8 cellular contexts compared by ENCODE assay signal in the genomic region with DNA sequence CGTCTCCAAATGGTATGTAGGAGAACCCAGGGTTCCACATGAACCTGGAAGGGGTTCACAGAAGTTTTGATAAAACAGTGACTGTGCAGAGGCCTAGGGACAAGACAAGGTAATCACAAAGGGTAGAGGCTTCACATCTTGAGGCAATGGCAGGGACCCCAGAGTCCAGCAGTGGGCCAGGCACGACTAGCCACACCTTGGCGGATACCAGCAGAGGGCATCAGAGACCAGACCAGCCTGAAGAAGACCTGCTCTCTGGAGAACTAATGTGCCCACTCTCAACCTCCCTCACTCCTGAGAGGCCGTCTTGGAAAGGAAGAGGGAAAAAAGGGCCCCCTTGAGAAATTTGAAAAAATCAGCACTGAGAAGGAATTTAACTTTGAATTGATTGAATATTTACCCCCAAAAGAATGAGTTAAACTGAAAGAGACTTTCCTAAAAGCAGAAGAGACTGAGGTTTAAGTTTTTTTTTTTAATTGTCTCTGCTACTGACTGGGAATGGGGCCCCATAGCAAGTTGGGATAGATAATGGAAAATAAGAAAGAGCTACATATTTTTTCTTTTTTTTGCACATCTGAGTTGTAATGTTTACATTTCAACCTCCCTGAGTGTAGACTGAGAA.
DNase-seq lines count a peak whose midpoint lies in the region; ATAC-seq and TF ChIP-seq lines count a peak whose summit lies in the region.

No MANE protein-coding gene starts in this region.

- peak; percentile 49 to 55 for ATAC-seq in activated naive CD4-positive, alpha-beta T cell treated with anti-CD3 and anti-CD28 coated beads, Interleukin-2, amount 50 U/mL, for 72 hours
- peak; percentile 37 for ATAC-seq in activated T-helper 17 cell treated with anti-CD3 and anti-CD28 coated beads, Interleukin-2, amount 50 U/mL, for 72 hours (replicated peaks)
- ATAC-seq in GM21360 (IDR thresholded peaks at IDR 0.05; ENCODE audit: unreplicated experiment), result no peak

- no peaks in the 10 kb centered on the region for H3K9me3 Mint-ChIP-seq in activated naive CD4-positive, alpha-beta T cell treated with anti-CD3 and anti-CD28 coated beads, Interleukin-2, amount 50 U/mL, for 72 hours
- H3K9me3 Mint-ChIP-seq in activated T-helper 17 cell treated with anti-CD3 and anti-CD28 coated beads, Interleukin-2, amount 50 U/mL, for 72 hours, result no peaks in the 10 kb centered on the region

- H3K9me2 ChIP-seq in Karpas-422 (replicated peaks; ENCODE audit: insufficient read depth, low read length), result no peaks in the 10 kb centered on the region

- H3K4me1 Mint-ChIP-seq in activated T-helper 17 cell treated with anti-CD3 and anti-CD28 coated beads, Interleukin-2, amount 50 U/mL, for 72 hours, result no peaks in the 10 kb centered on the region

- H3K27ac ChIP-seq in Karpas-422 (ENCODE audit: low read length) (no peak overlapping the region), tibial artery (no peak overlapping the region)

- peaks cover 43% of the 10 kb centered on the region for H3K4me1 ChIP-seq in Karpas-422 (ENCODE audit: low read length)
- H3K4me1 ChIP-seq in tibial artery, result peaks cover 0 to 35% (median 7%) of the 10 kb centered on the region in 4 donors

- H4K20me1 ChIP-seq in Karpas-422 (ENCODE audit: insufficient read depth, low read depth, low read length), result no peaks in the 10 kb centered on the region

- DNase-seq in activated naive CD4-positive, alpha-beta T cell treated with anti-CD3 and anti-CD28 coated beads, Interleukin-2, amount 50 U/mL, for 72 hours (ENCODE audit: low spot score in 2 of 2), result peak in 1 of 2 donors; percentile 10
- DNase-seq in activated naive CD4-positive, alpha-beta T cell (lab: John Stamatoyannopoulos, UW), result no peak
- DNase-seq in Karpas-422, result peak; percentile 79
- DNase-seq in iris pigment epithelial cell (ENCODE audit: low read depth), result peak; percentile 35
- no peak for DNase-seq in tibial artery
- DNase-seq in NCI-H1048 (lab: John Stamatoyannopoulos, UW), result no peak

- intact Hi-C loops in tibial artery (cut with DNase I; ENCODE audit: low total_unique reads), result loop anchor here (5.0 kb wide), 1 partner anchor 242 kb away; a partner anchor contains a TSS

- H3K27me3 Mint-ChIP-seq in activated T-helper 17 cell treated with anti-CD3 and anti-CD28 coated beads, Interleukin-2, amount 50 U/mL, for 72 hours, result peaks cover 32% of the 10 kb centered on the region

- H3K27me3 ChIP-seq in Karpas-422 (ENCODE audit: low read length), result no peaks in the 10 kb centered on the region
- no peaks in the 10 kb centered on the region for H3K27me3 ChIP-seq in tibial artery

- H3K4me3 ChIP-seq in Karpas-422 (ENCODE audit: low read length) (no peak overlapping the region), tibial artery (no peak overlapping the region)

- H3K4me2 ChIP-seq in Karpas-422 (ENCODE audit: low read depth, low read length, poor library complexity, severe bottlenecking), result no peak overlapping the region

- H3K9me3 ChIP-seq in Karpas-422 (ENCODE audit: low read length) (no peaks in the 10 kb centered on the region), tibial artery (no peaks in the 10 kb centered on the region)

- peak overlapping the region in 1 of 2 donors; percentile 42 for H3K27ac Mint-ChIP-seq in activated naive CD4-positive, alpha-beta T cell treated with anti-CD3 and anti-CD28 coated beads, Interleukin-2, amount 50 U/mL, for 72 hours
- H3K27ac Mint-ChIP-seq in activated T-helper 17 cell treated with anti-CD3 and anti-CD28 coated beads, Interleukin-2, amount 50 U/mL, for 72 hours, result peak overlapping the region; percentile 21

- H3K9ac ChIP-seq in Karpas-422 (ENCODE audit: low read length), result no peak overlapping the region

- peak; percentile 38 to 44 for TF ChIP-seq CTCF in tibial artery (IDR thresholded peaks at IDR 0.05)

- no peak overlapping the region for H2AFZ ChIP-seq in Karpas-422 (ENCODE audit: low read length)

- no peaks in the 10 kb centered on the region for H3K36me3 Mint-ChIP-seq in activated naive CD4-positive, alpha-beta T cell treated with anti-CD3 and anti-CD28 coated beads, Interleukin-2, amount 50 U/mL, for 72 hours
- H3K36me3 Mint-ChIP-seq in activated T-helper 17 cell treated with anti-CD3 and anti-CD28 coated beads, Interleukin-2, amount 50 U/mL, for 72 hours (ENCODE audit: low read depth), result no peaks in the 10 kb centered on the region

- no peak overlapping the region for H3K4me3 Mint-ChIP-seq in activated T-helper 17 cell treated with anti-CD3 and anti-CD28 coated beads, Interleukin-2, amount 50 U/mL, for 72 hours

- H3K36me3 ChIP-seq in Karpas-422 (ENCODE audit: insufficient read depth, low read length) (no peaks in the 10 kb centered on the region), tibial artery (no peaks in the 10 kb centered on the region)

- H3K79me2 ChIP-seq in Karpas-422 (ENCODE audit: low read length), result no peaks in the 10 kb centered on the region

Comparison
In these comparisons a context has a peak if more than half of its experiments do, and no peak if none do; other contexts are left out.
1. DNase-seq: peak in Karpas-422 (single experiment) and iris pigment epithelial cell (single experiment); none in activated naive CD4-positive, alpha-beta T cell (0 of 4), tibial artery (0 of 2) and NCI-H1048 (single experiment).